ENCODE assay signal across 10 cellular contexts in genomic region chr5:35320029-35320428, GRCh38.
DNase-seq lines count a peak whose midpoint lies in the region; ATAC-seq lines count a peak whose summit lies in the region.
"Had no signal": no experiment of that assay in that cellular context is flagged by ENCODE, and none has a peak within 500 bp of the region (broad histone marks: within the 10 kb centered on the region; RNA-seq: fewer than 3 reads in every experiment).

No MANE protein-coding gene starts in this region.

- peaks cover 16% of the 10 kb centered on the region for H3K4me1 Mint-ChIP-seq in activated naive CD8-positive, alpha-beta T cell (ENCODE audit: low read depth)

- DNase-seq in NCI-H2196 treated with DMSO at 0.1 percent for 48 hours (lab: John Stamatoyannopoulos, UW; ENCODE audit: unreplicated experiment) (no peak), NCI-H345 (lab: John Stamatoyannopoulos, UW) (no peak), iPS-NIHi7 (ENCODE audit: extremely low spot score) (no peak), H7 (no peak)
- DNase-seq: SW 1271 had no signal

- H3K9me3 Mint-ChIP-seq in activated naive CD8-positive, alpha-beta T cell (ENCODE audit: low read depth) = no peaks in the 10 kb centered on the region

- H3K27me3 Mint-ChIP-seq in activated naive CD8-positive, alpha-beta T cell = peaks cover 6% of the 10 kb centered on the region

- peak overlapping the region; percentile 88 for H3K27ac Mint-ChIP-seq in activated naive CD8-positive, alpha-beta T cell

- H3K36me3 Mint-ChIP-seq in activated naive CD8-positive, alpha-beta T cell = no peaks in the 10 kb centered on the region

- H3K4me3 Mint-ChIP-seq in activated naive CD8-positive, alpha-beta T cell = peak overlapping the region; percentile 21

- H3K4me3 ChIP-seq in H7 (ENCODE audit: insufficient read depth, low read depth, low read length) = no peak overlapping the region
- H3K4me3 ChIP-seq: cardiac muscle cell had no signal

- peak; percentile 15 for ATAC-seq in GM18858 (IDR thresholded peaks at IDR 0.05; ENCODE audit: unreplicated experiment)
- ATAC-seq in GM21390 (IDR thresholded peaks at IDR 0.05; ENCODE audit: unreplicated experiment) = peak; percentile 10
- peak; percentile 22 for ATAC-seq in HG03064 (IDR thresholded peaks at IDR 0.05; ENCODE audit: low read depth, unreplicated experiment)

- H3K36me3 ChIP-seq in H7 (replicated peaks; ENCODE audit: control insufficient read depth, insufficient read depth, low read length) = no peaks in the 10 kb centered on the region
- H3K36me3 ChIP-seq: cardiac muscle cell had no signal

- H3K27me3 ChIP-seq in H7 (ENCODE audit: control insufficient read depth, insufficient read depth, low read length) = no peaks in the 10 kb centered on the region
- H3K27me3 ChIP-seq: cardiac muscle cell had no signal
